ENCODE assay signal across 8 cellular contexts in the genomic region with DNA sequence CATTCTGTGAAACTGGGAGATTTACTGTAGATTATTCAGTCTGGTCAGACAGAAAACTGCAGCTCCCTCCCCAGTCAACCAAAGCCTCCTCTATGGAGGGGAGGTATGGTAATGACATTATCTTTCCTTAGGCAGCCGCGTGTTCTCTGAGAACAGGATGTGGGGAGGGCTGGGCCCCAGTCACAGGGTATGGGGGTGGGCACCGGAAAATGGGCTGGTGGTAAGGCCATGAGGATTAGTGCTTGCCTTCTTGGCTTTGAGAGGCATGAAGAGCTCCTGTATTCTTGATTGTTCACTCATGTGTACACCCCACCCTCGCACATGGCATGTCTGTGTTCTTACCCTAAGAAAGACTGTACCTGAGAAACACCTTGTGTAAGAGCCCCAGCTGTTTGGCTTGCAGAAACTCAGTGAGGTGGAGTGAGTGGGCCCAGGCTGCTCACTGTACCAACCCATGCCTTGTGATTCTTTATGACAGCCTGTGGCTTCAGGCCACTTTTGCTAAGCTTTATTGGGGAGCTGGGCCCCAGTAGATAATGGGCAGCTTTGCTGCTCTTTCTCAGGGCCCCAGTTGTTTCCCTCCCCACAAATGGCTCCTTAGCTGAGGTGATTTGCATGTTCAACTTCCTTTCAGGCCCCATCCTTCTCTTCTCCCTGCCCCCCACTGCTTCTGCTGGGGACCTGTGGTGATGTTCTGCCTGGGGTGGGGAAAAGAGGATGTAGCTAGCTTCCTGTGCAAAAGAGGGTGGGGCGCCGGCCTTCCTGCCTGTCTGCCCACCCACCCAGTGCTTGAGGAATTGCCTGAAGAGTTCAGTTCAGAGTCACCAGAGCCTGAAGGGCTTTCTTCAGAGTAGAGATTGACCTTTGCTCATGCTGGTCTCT. TPM values are rescaled to one million over a fixed set of nuclear protein-coding genes. Genes with fewer than 3 reads are reported as not detected.
DNase-seq lines count a peak whose midpoint lies in the region; ATAC-seq and TF ChIP-seq lines count a peak whose summit lies in the region.

No MANE protein-coding gene starts in this region.

- peaks cover 3% of the 10 kb centered on the region for H3K36me3 Mint-ChIP-seq in T-helper 17 cell (ENCODE audit: low read depth)

- ATAC-seq in HG03432 (IDR thresholded peaks at IDR 0.05; ENCODE audit: unreplicated experiment) = peak; percentile 74
- peak; percentile 79 for ATAC-seq in T-helper 17 cell

- H3K27ac Mint-ChIP-seq in T-helper 17 cell = peak overlapping the region; percentile 98

- H3K27ac ChIP-seq in adrenal gland = peak overlapping the region in 3 of 5 donors; percentile 22 to 79 (median 59)

- TF ChIP-seq POLR2A in adrenal gland (IDR thresholded peaks at IDR 0.05) = no peak

- 52 to 73% (median 56%) methylated on average over 2 to 6 of the region's 6 CpGs for WGBS in adrenal gland, 4 donors

- intact Hi-C loops in adrenal gland (cut with DNase I) = no loop called here

- DNase-seq in GM19240 (ENCODE audit: insufficient read length, low spot score) (peak; percentile 36), T-helper 17 cell (peak; percentile 24 to 55 (median 27)), adrenal gland (peak; percentile 26 to 76 (median 53)), medulla oblongata (ENCODE audit: extremely low spot score) (peak; percentile 55), SHP77 treated with DMSO at 0.1 percent for 48 hours (lab: John Stamatoyannopoulos, UW) (no peak), NCI-H2107 (lab: John Stamatoyannopoulos, UW) (no peak)
- DNase-seq in stimulated activated CD8-positive, alpha-beta memory T cell treated with anti-CD3 and anti-CD28 coated beads, Interleukin-7, amount 100 ng/mL, for 4 hours (ENCODE audit: low read depth in 2 of 2) = peak; percentile 66 to 79

- H3K36me3 ChIP-seq in adrenal gland (replicated peaks in 1 of 2) = no peaks in the 10 kb centered on the region

- H3K27me3 Mint-ChIP-seq in T-helper 17 cell = no peaks in the 10 kb centered on the region

- peaks cover 6% of the 10 kb centered on the region for H3K27me3 ChIP-seq in adrenal gland

- H3K4me1 ChIP-seq in adrenal gland (replicated peaks in 1 of 2) = peaks cover 6 to 36% of the 10 kb centered on the region in 2 donors

- peaks cover 43% of the 10 kb centered on the region for H3K4me1 Mint-ChIP-seq in T-helper 17 cell

- no peak overlapping the region for H3K4me3 ChIP-seq in adrenal gland

- H3K4me3 Mint-ChIP-seq in T-helper 17 cell = peak overlapping the region; percentile 73

- no peak for TF ChIP-seq CTCF in adrenal gland (IDR thresholded peaks at IDR 0.05)

- no peaks in the 10 kb centered on the region for H3K9me3 ChIP-seq in T-helper 17 cell (ENCODE audit: control insufficient read depth, low read length, poor library complexity, severe bottlenecking)
- no peaks in the 10 kb centered on the region for H3K9me3 ChIP-seq in adrenal gland (replicated peaks in 1 of 3)

RNA-seq across cellular contexts. Expression of gene MSN, which starts 30.7 kb away (rescaled TPM):
- total RNA-seq in T-helper 17 cell (100 to 1,000 TPM; 344 to 390 TPM), adrenal gland (100 to 1,000 TPM; 119 to 244 (median 193) TPM)
- 100 to 1,000 TPM in 2 of 3 donors, 10 to 100 TPM in 1; 81.7 to 197 (median 119) TPM for polyA plus RNA-seq in adrenal gland

Comparison
In these comparisons a context has a peak if more than half of its experiments do, and no peak if none do; other contexts are left out.
1. DNase-seq: peak in GM19240 (single experiment), T-helper 17 cell (3 of 3), adrenal gland (7 of 7), medulla oblongata (single experiment) and stimulated activated CD8-positive, alpha-beta memory T cell treated with anti-CD3 and anti-CD28 coated beads, Interleukin-7, amount 100 ng/mL, for 4 hours (2 of 2); none in SHP77 treated with DMSO at 0.1 percent for 48 hours (single experiment) and NCI-H2107 (single experiment).